In the genomic region with DNA sequence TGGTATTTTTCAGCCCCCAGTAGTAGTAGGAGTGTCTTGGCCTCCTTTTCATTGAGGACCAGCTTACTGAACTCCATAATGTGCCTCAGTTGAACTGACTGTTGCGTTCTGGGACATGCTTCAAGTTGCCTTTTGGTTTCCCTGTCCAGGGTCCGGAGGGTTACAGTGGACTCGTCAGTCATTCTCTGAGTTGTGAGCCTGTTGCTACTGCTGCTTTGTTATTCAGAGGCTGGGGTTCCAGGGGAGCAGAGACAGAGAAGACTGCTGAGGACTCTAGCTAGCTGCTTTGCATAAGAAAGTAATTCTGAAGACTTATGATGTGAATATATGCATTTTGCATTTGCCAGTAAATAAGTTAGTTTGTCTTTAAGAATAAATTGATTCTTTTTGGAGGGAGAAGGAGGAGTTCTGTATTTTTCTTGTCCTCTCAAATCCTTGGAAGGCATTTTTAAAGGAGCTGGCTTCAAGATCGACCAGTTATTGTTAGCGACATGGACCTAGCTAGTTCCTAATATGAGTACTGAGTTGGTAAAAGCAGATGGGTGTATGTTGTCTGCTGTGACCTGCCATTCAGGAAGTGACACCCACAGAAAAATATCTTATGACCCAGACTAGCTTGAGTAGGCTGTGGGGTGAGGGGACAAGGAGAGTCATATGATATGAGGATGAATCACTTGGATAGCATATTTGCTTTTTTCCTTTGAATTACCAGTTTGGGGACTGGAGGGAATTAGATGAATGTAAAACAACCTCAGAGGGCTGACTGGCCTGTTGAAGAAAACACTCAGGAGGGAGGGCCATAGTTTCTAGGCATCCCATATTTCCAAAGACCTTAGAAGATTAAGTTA, we compare ENCODE assay signal across 8 cellular contexts. TPM values are rescaled to one million over a fixed set of nuclear protein-coding genes. Genes with fewer than 3 reads are reported as not detected.
DNase-seq lines count a peak whose midpoint lies in the region; ATAC-seq and TF ChIP-seq lines count a peak whose summit lies in the region.

No MANE protein-coding gene starts in this region.

- peak overlapping the region; percentile 37 for H3K4me3 ChIP-seq in ACC112 (ENCODE audit: low read depth, low read length)

- H3K4me1 ChIP-seq in ACC112 (ENCODE audit: control insufficient read depth, insufficient read depth, low read length, unreplicated experiment), result peaks cover 31% of the 10 kb centered on the region

- no peaks in the 10 kb centered on the region for H3K27me3 Mint-ChIP-seq in T-helper 1 cell treated with Interleukin-12 subunit alpha and Interleukin-12 subunit beta and Interleukin-4 antibody, amounts not matched to agents 30 μg/mL and 1 μg/mL, for 36 hours (ENCODE audit: low read depth)
- H3K27me3 Mint-ChIP-seq in dendritic cell treated with granulocyte-macrophage colony-stimulating factor and Interleukin-4, amounts not matched to agents 40 ng/mL and 50 ng/mL, for 4 days, result no peaks in the 10 kb centered on the region
- no peaks in the 10 kb centered on the region for H3K27me3 Mint-ChIP-seq in type B pancreatic cell

- H2AFZ ChIP-seq in ACC112 (ENCODE audit: low read length, unreplicated experiment), result no peak overlapping the region

- H3K27ac ChIP-seq in ACC112 (ENCODE audit: low read depth, low read length), result peak overlapping the region; percentile 86

- H3K4me3 Mint-ChIP-seq in T-helper 1 cell treated with Interleukin-12 subunit alpha and Interleukin-12 subunit beta and Interleukin-4 antibody, amounts not matched to agents 30 μg/mL and 1 μg/mL, for 36 hours, result no peak overlapping the region
- peak overlapping the region; percentile 53 for H3K4me3 Mint-ChIP-seq in dendritic cell treated with granulocyte-macrophage colony-stimulating factor and Interleukin-4, amounts not matched to agents 40 ng/mL and 50 ng/mL, for 4 days
- peak overlapping the region; percentile 46 for H3K4me3 Mint-ChIP-seq in type B pancreatic cell

- intact Hi-C loops in dendritic cell treated with granulocyte-macrophage colony-stimulating factor and Interleukin-4, amounts not matched to agents 40 ng/mL and 50 ng/mL, for 4 days (cut with micrococcal nuclease), result loop anchor here (1.0 to 10.0 kb wide), 2 partner anchors 7 to 154 kb away; a partner anchor contains a TSS

- H3K27me3 ChIP-seq in ACC112 (ENCODE audit: insufficient read depth, low read length), result no peaks in the 10 kb centered on the region

- no peak for TF ChIP-seq CTCF in type B pancreatic cell (conservative IDR thresholded peaks at IDR 0.05)

- H3K4me1 Mint-ChIP-seq in T-helper 1 cell treated with Interleukin-12 subunit alpha and Interleukin-12 subunit beta and Interleukin-4 antibody, amounts not matched to agents 30 μg/mL and 1 μg/mL, for 36 hours (ENCODE audit: low read depth), result peaks cover 14% of the 10 kb centered on the region
- H3K4me1 Mint-ChIP-seq in dendritic cell treated with granulocyte-macrophage colony-stimulating factor and Interleukin-4, amounts not matched to agents 40 ng/mL and 50 ng/mL, for 4 days (ENCODE audit: low read depth), result peaks cover 63% of the 10 kb centered on the region
- H3K4me1 Mint-ChIP-seq in type B pancreatic cell (ENCODE audit: unreplicated experiment), result peaks cover 10% of the 10 kb centered on the region

- no peaks in the 10 kb centered on the region for H3K9me3 Mint-ChIP-seq in T-helper 1 cell treated with Interleukin-12 subunit alpha and Interleukin-12 subunit beta and Interleukin-4 antibody, amounts not matched to agents 30 μg/mL and 1 μg/mL, for 36 hours
- H3K9me3 Mint-ChIP-seq in dendritic cell treated with granulocyte-macrophage colony-stimulating factor and Interleukin-4, amounts not matched to agents 40 ng/mL and 50 ng/mL, for 4 days, result no peaks in the 10 kb centered on the region
- no peaks in the 10 kb centered on the region for H3K9me3 Mint-ChIP-seq in type B pancreatic cell

- H3K36me3 Mint-ChIP-seq in T-helper 1 cell treated with Interleukin-12 subunit alpha and Interleukin-12 subunit beta and Interleukin-4 antibody, amounts not matched to agents 30 μg/mL and 1 μg/mL, for 36 hours (ENCODE audit: low read depth), result peaks cover 16% of the 10 kb centered on the region
- H3K36me3 Mint-ChIP-seq in dendritic cell treated with granulocyte-macrophage colony-stimulating factor and Interleukin-4, amounts not matched to agents 40 ng/mL and 50 ng/mL, for 4 days (ENCODE audit: low read depth), result peaks cover 73% of the 10 kb centered on the region
- peaks cover 22% of the 10 kb centered on the region for H3K36me3 Mint-ChIP-seq in type B pancreatic cell

- peaks cover 19% of the 10 kb centered on the region for H3K36me3 ChIP-seq in ACC112 (ENCODE audit: insufficient read depth, low read length)

- H3K79me2 ChIP-seq in ACC112 (ENCODE audit: control insufficient read depth, insufficient read depth, low read length, unreplicated experiment), result peaks cover 54% of the 10 kb centered on the region

- DNase-seq in lung microvascular endothelial cell (ENCODE audit: low read depth in 2 of 2) (peak; percentile 51 to 94), type B pancreatic cell (ENCODE audit: extremely low spot score, unreplicated experiment) (no peak), GOT3 (lab: John Stamatoyannopoulos, UW) (no peak)

- peak overlapping the region; percentile 79 for H3K27ac Mint-ChIP-seq in T-helper 1 cell treated with Interleukin-12 subunit alpha and Interleukin-12 subunit beta and Interleukin-4 antibody, amounts not matched to agents 30 μg/mL and 1 μg/mL, for 36 hours
- peak overlapping the region; percentile 94 for H3K27ac Mint-ChIP-seq in dendritic cell treated with granulocyte-macrophage colony-stimulating factor and Interleukin-4, amounts not matched to agents 40 ng/mL and 50 ng/mL, for 4 days
- H3K27ac Mint-ChIP-seq in type B pancreatic cell, result peak overlapping the region; percentile 87

- ATAC-seq in GM18909 (IDR thresholded peaks at IDR 0.05; ENCODE audit: poor library complexity, unreplicated experiment) (peak; percentile 85), HG03175 (IDR thresholded peaks at IDR 0.05; ENCODE audit: unreplicated experiment) (peak; percentile 97)

RNA-seq across cellular contexts. Expression of a gene that starts 8.3 kb away (rescaled TPM):
- total RNA-seq in lung microvascular endothelial cell (10.1 and 10.2 TPM in 2 replicates), type B pancreatic cell (ENCODE audit: low replicate concordance) (18.7 and 19.3 TPM in 2 replicates)

RNA-seq across cellular contexts. Expression of a gene that starts 15.5 kb away (rescaled TPM):
- total RNA-seq in lung microvascular endothelial cell (1.1 and 2.6 TPM in 2 replicates), type B pancreatic cell (ENCODE audit: low replicate concordance) (9.0 and 15.8 TPM in 2 replicates)

RNA-seq across cellular contexts. Expression of a gene that starts 38.3 kb away (rescaled TPM):
- 3.7 and 5.0 TPM in 2 replicates for total RNA-seq in lung microvascular endothelial cell
- total RNA-seq in type B pancreatic cell (ENCODE audit: low replicate concordance), result 7.8 and 16.2 TPM in 2 replicates

RNA-seq across cellular contexts. Expression of a gene that starts 59.3 kb away (rescaled TPM):
- total RNA-seq in lung microvascular endothelial cell (not detected in 2 replicates), type B pancreatic cell (ENCODE audit: low replicate concordance) (0.34 TPM in 1 of 2 replicates, not detected in the other)

Comparison
In these comparisons a context has a peak if more than half of its experiments do, and no peak if none do; other contexts are left out.
1. DNase-seq: peak in lung microvascular endothelial cell (2 of 2); none in type B pancreatic cell (single experiment) and GOT3 (single experiment).
2. Peak in every context shown above with its lines, with median percentiles within 50 percentile points of each other: H3K27ac Mint-ChIP-seq.